ENCODE assay signal across 16 cellular contexts in the genomic region with DNA sequence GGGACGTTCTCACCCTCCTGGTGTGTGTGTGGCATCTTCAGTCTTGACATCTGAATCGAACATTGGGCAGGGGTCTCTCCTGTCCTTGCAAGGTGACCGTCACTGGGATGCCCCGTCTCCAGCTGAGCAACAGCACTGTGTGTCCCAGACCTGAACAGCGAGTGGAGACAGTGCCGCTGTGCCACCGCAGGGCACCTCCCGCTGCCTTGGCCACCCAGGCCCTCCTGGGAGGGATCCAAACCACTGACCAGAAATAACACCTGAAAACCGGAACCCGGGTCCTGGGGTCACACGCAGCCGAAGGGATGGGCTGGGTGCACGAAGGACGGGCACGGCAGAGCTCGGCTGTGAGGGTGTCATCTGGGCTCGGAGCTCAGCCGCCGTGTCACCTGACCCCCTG.
A peak's percentile ranks its signal among the peaks of the same experiment; 100 is the strongest.
DNase-seq lines count a peak whose midpoint lies in the region; ATAC-seq and TF ChIP-seq lines count a peak whose summit lies in the region.
"Had no signal": no experiment of that assay in that cellular context is flagged by ENCODE, and none has a peak within 500 bp of the region (broad histone marks: within the 10 kb centered on the region; RNA-seq: fewer than 3 reads in every experiment).

No MANE protein-coding gene starts in this region.

- H3K27ac Mint-ChIP-seq in T-helper 17 cell (no peak overlapping the region), endodermal cell (no peak overlapping the region)
- H3K27ac Mint-ChIP-seq: activated CD8-positive, alpha-beta memory T cell treated with anti-CD3 and anti-CD28 coated beads, Interleukin-2, amount 10 ng/mL, durations not matched to agents 7 days and 5 days; GM23338; nephron progenitor cell had no signal

- no peaks in the 10 kb centered on the region for H3K36me3 ChIP-seq in A673 (ENCODE audit: insufficient read depth, low read length, poor library complexity, severe bottlenecking)
- H3K36me3 ChIP-seq in BLaER1 treated with 17β-estradiol and CSF1 and Interleukin-3, amounts not matched to agents 10 nM and 100 nM: no peaks in the 10 kb centered on the region
- no peaks in the 10 kb centered on the region for H3K36me3 ChIP-seq in endodermal cell (ENCODE audit: control insufficient read depth, insufficient read depth, low read length)
- H3K36me3 ChIP-seq: adrenal gland, pancreas, spleen, transverse colon had no signal

- H3K27me3 Mint-ChIP-seq in T-helper 17 cell (peaks cover 43% of the 10 kb centered on the region), endodermal cell (ENCODE audit: insufficient read depth) (peaks cover 26% of the 10 kb centered on the region)

- no peaks in the 10 kb centered on the region for H3K9me3 Mint-ChIP-seq in endodermal cell
- H3K9me3 Mint-ChIP-seq: GM23338, nephron progenitor cell had no signal

- no peak overlapping the region for H3K27ac ChIP-seq in A673 (ENCODE audit: low read depth, low read length, poor library complexity, severe bottlenecking)
- H3K27ac ChIP-seq in BLaER1 treated with 17β-estradiol and CSF1 and Interleukin-3, amounts not matched to agents 10 nM and 100 nM: no peak overlapping the region
- H3K27ac ChIP-seq in endodermal cell (ENCODE audit: low read depth, low read length): no peak overlapping the region
- H3K27ac ChIP-seq: adrenal gland, body of pancreas, pancreas, transverse colon had no signal

- peaks cover 10% of the 10 kb centered on the region for H3K4me1 ChIP-seq in A673 (ENCODE audit: insufficient read depth, low read length, poor library complexity, severe bottlenecking)
- H3K4me1 ChIP-seq in BLaER1 treated with 17β-estradiol and CSF1 and Interleukin-3, amounts not matched to agents 10 nM and 100 nM: peaks cover 21 to 68% (median 41%) of the 10 kb centered on the region in 10 experiments
- no peaks in the 10 kb centered on the region for H3K4me1 ChIP-seq in endodermal cell (ENCODE audit: control insufficient read depth, insufficient read depth, low read length)
- H3K4me1 ChIP-seq: adrenal gland, pancreas had no signal

- BruUV-seq in A673 (replicated peaks; lab: Mats Ljungman, UMichigan): no TSS peak

- H3K9ac ChIP-seq in BLaER1 treated with 17β-estradiol and CSF1 and Interleukin-3, amounts not matched to agents 10 nM and 100 nM: peak overlapping the region in 1 of 11 experiments; percentile 66; a peak in 1 of 22 replicates
- H3K9ac ChIP-seq in endodermal cell (ENCODE audit: extremely low read depth, low read length, poor library complexity, severe bottlenecking): no peak overlapping the region

- DNase-seq in A673 (ENCODE audit: low spot score) (no peak), T-helper 17 cell (no peak), islet precursor cell (peak; percentile 34), KG1 (lab: John Stamatoyannopoulos, UW) (no peak), endodermal cell (no peak), H4 (ENCODE audit: low spot score) (no peak)
- DNase-seq: NCI-H1436 treated with DMSO at 0.1 percent for 48 hours had no signal

- TF ChIP-seq CTCF in A673 (conservative IDR thresholded peaks at IDR 0.05; ENCODE audit: low read depth, low read length): no peak
- no peak for TF ChIP-seq CTCF in endodermal cell (conservative IDR thresholded peaks at IDR 0.05)

- peaks cover 6% of the 10 kb centered on the region for H3K36me3 Mint-ChIP-seq in T-helper 17 cell (ENCODE audit: low read depth)
- H3K36me3 Mint-ChIP-seq in endodermal cell (ENCODE audit: low read depth): no peaks in the 10 kb centered on the region
- H3K36me3 Mint-ChIP-seq: activated CD8-positive, alpha-beta memory T cell treated with anti-CD3 and anti-CD28 coated beads, Interleukin-2, amount 10 ng/mL, durations not matched to agents 7 days and 5 days had no signal

- peak overlapping the region; percentile 55 for H3K4me3 ChIP-seq in A673 (ENCODE audit: low read depth, low read length, poor library complexity, severe bottlenecking)
- no peak overlapping the region for H3K4me3 ChIP-seq in BLaER1 treated with 17β-estradiol and CSF1 and Interleukin-3, amounts not matched to agents 10 nM and 100 nM
- H3K4me3 ChIP-seq in endodermal cell (ENCODE audit: low read length): no peak overlapping the region
- H3K4me3 ChIP-seq: body of pancreas, GM23338 had no signal

- H3K4me1 Mint-ChIP-seq in T-helper 17 cell (peaks cover 13% of the 10 kb centered on the region), endodermal cell (no peaks in the 10 kb centered on the region)
- H3K4me1 Mint-ChIP-seq: nephron progenitor cell had no signal

- H3K4me3 Mint-ChIP-seq in T-helper 17 cell: peak overlapping the region; percentile 75
- H3K4me3 Mint-ChIP-seq in endodermal cell: no peak overlapping the region
- H3K4me3 Mint-ChIP-seq: GM23338, nephron progenitor cell had no signal

- H3K27me3 ChIP-seq in A673 (replicated peaks; ENCODE audit: insufficient read depth, low read depth, low read length, poor library complexity) (peaks cover 34% of the 10 kb centered on the region), endodermal cell (ENCODE audit: control insufficient read depth, insufficient read depth, low read length, poor library complexity, severe bottlenecking) (peaks cover 38% of the 10 kb centered on the region)
- H3K27me3 ChIP-seq in BLaER1 treated with 17β-estradiol and CSF1 and Interleukin-3, amounts not matched to agents 10 nM and 100 nM: peaks cover 49 to 81% (median 60%) of the 10 kb centered on the region in 11 experiments

- H3K4me2 ChIP-seq in BLaER1 treated with 17β-estradiol and CSF1 and Interleukin-3, amounts not matched to agents 10 nM and 100 nM: peak overlapping the region; percentile 84 to 100 (median 98); a peak in 17 of 22 replicates
- H3K4me2 ChIP-seq: GM23338 had no signal

- ATAC-seq in T-helper 17 cell: no peak
- ATAC-seq: body of pancreas had no signal

- no peaks in the 10 kb centered on the region for H3K9me3 ChIP-seq in A673 (ENCODE audit: low read depth, low read length, poor library complexity, severe bottlenecking)
- H3K9me3 ChIP-seq in BLaER1 treated with 17β-estradiol and CSF1 and Interleukin-3, amounts not matched to agents 10 nM and 100 nM (replicated peaks in 1 of 11): no peaks in the 10 kb centered on the region
- no peaks in the 10 kb centered on the region for H3K9me3 ChIP-seq in T-helper 17 cell (ENCODE audit: control insufficient read depth, low read length, poor library complexity, severe bottlenecking)
- H3K9me3 ChIP-seq in endodermal cell (ENCODE audit: control insufficient read depth, low read length): no peaks in the 10 kb centered on the region
- H3K9me3 ChIP-seq: adrenal gland, body of pancreas, pancreas, spleen, transverse colon had no signal

- WGBS in endodermal cell (ENCODE audit: insufficient coverage in 1 of 2, insufficient read length in 1 of 2), 2 experiments: 90% methylated on average over 11 to 19 of the region's 19 CpGs

- CTCF ChIA-PET in A673 (lab: Charles Lee): interaction anchor here (0.6 kb wide), 1 partner anchor 288 kb away, joined by 3 read pairs; no protein-coding TSS in a partner anchor

- POLR2A ChIA-PET in A673 (lab: Charles Lee; ENCODE audit: low non-redundant PET): no interaction called here

- H4K20me1 ChIP-seq in BLaER1 treated with 17β-estradiol and CSF1 and Interleukin-3, amounts not matched to agents 10 nM and 100 nM: peaks cover 0 to 36% (median 15%) of the 10 kb centered on the region in 11 experiments; a peak in 13 of 22 replicates

- intact Hi-C loops in A673 (cut with micrococcal nuclease; ENCODE audit: unreplicated experiment): no loop called here
